In genomic region chr9:123607987-123608565, GRCh38 we compare ENCODE assay signal across 13 cellular contexts.
DNase-seq lines count a peak whose midpoint lies in the region; ATAC-seq and TF ChIP-seq lines count a peak whose summit lies in the region.
"Had no signal": no experiment of that assay in that cellular context is flagged by ENCODE, and none has a peak within 500 bp of the region (broad histone marks: within the 10 kb centered on the region; RNA-seq: fewer than 3 reads in every experiment).

No MANE protein-coding gene starts in this region.

- no peak overlapping the region for H3K27ac Mint-ChIP-seq in natural killer cell
- H3K27ac Mint-ChIP-seq: activated naive CD8-positive, alpha-beta T cell treated with anti-CD3 and anti-CD28 coated beads for 36 hours; mesothelial cell of epicardium had no signal

- H3K27me3 Mint-ChIP-seq in natural killer cell (ENCODE audit: low read depth in 2 of 2): no peaks in the 10 kb centered on the region
- H3K27me3 Mint-ChIP-seq: activated naive CD8-positive, alpha-beta T cell treated with anti-CD3 and anti-CD28 coated beads for 36 hours had no signal

- DNase-seq in GM10266 (ENCODE audit: extremely low spot score) (peak; percentile 66), NCI-H1417 (lab: John Stamatoyannopoulos, UW) (no peak), natural killer cell (no peak), RKO (ENCODE audit: low spot score) (no peak), NCI-H510A (lab: John Stamatoyannopoulos, UW) (no peak)
- DNase-seq: activated CD4-positive, alpha-beta T cell treated with anti-CD3 and anti-CD28 coated beads for 1 hour; activated naive CD8-positive, alpha-beta T cell treated with anti-CD3 and anti-CD28 coated beads for 36 hours; NCI-H1694 treated with DMSO at 0.1 percent for 48 hours had no signal

- TF ChIP-seq CTCF in GM10266 (IDR thresholded peaks at IDR 0.05; ENCODE audit: control insufficient read depth, insufficient read depth, low read depth, missing control alignments) (no peak), natural killer cell (IDR thresholded peaks at IDR 0.05) (no peak)

- H3K9me3 Mint-ChIP-seq in natural killer cell: no peaks in the 10 kb centered on the region
- H3K9me3 Mint-ChIP-seq: activated naive CD8-positive, alpha-beta T cell treated with anti-CD3 and anti-CD28 coated beads for 36 hours; mesothelial cell of epicardium had no signal

- no peaks in the 10 kb centered on the region for H3K4me1 Mint-ChIP-seq in natural killer cell
- H3K4me1 Mint-ChIP-seq: activated naive CD8-positive, alpha-beta T cell treated with anti-CD3 and anti-CD28 coated beads for 36 hours had no signal

- no peak overlapping the region for H3K4me3 Mint-ChIP-seq in natural killer cell
- H3K4me3 Mint-ChIP-seq: activated naive CD8-positive, alpha-beta T cell treated with anti-CD3 and anti-CD28 coated beads for 36 hours; mesothelial cell of epicardium had no signal

- intact Hi-C loops in natural killer cell (cut with micrococcal nuclease): no loop called here

- no peaks in the 10 kb centered on the region for H3K36me3 Mint-ChIP-seq in natural killer cell
- H3K36me3 Mint-ChIP-seq: mesothelial cell of epicardium had no signal

- ATAC-seq in GM19395 (IDR thresholded peaks at IDR 0.05; ENCODE audit: unreplicated experiment): peak; percentile 97
- peak; percentile 96 for ATAC-seq in HG02870 (IDR thresholded peaks at IDR 0.05; ENCODE audit: unreplicated experiment)
- peak; percentile 91 for ATAC-seq in HG03565 (IDR thresholded peaks at IDR 0.05; ENCODE audit: unreplicated experiment)
- no peak for ATAC-seq in natural killer cell
- ATAC-seq: A549 had no signal

Comparison
In these comparisons a context has a peak if more than half of its experiments do, and no peak if none do; other contexts are left out.
1. ATAC-seq: peak in GM19395 (single experiment), HG02870 (single experiment) and HG03565 (single experiment); none in natural killer cell (0 of 3).